Comparison of ENCODE assay signal across 8 cellular contexts in the genomic region with DNA sequence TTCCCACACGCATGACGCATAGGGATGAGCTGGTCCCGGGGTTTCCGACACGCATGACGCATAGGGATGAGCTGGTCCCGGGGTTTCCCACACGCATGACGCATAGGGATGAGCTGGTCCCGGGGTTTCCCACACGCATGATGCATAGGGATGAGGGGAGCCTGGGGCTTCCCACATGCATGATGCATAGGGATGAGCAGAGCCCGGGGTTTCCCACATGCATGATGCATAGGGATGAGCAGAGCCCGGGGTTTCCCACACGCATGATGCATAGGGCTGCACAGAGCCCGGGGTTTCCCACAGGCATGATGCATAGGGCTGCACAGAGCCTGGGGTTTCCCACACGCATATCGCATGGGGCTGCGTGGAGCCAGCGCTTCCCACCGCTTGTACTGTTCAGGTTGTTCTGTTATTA. TPM values are rescaled to one million over a fixed set of nuclear protein-coding genes. Genes with fewer than 3 reads are reported as not detected.
A peak's percentile ranks its signal among the peaks of the same experiment; 100 is the strongest.
DNase-seq lines count a peak whose midpoint lies in the region; ATAC-seq and TF ChIP-seq lines count a peak whose summit lies in the region.
"Not testable (repeated sequence)": the region's sequence is repeated elsewhere in the genome, so short reads cannot be mapped to it uniquely, and the experiment has no call there.
"Had no signal": no experiment of that assay in that cellular context is flagged by ENCODE, and none has a peak within 500 bp of the region (broad histone marks: within the 10 kb centered on the region; RNA-seq: fewer than 3 reads in every experiment).

No MANE protein-coding gene starts in this region.

- not testable (repeated sequence) for H2AFZ ChIP-seq in OCI-LY3 (ENCODE audit: low read depth, low read length)

- not testable (repeated sequence) for TF ChIP-seq CTCF in OCI-LY3 (IDR thresholded peaks at IDR 0.05; ENCODE audit: low read depth, low read length); endodermal cell (conservative IDR thresholded peaks at IDR 0.05)

- not testable (repeated sequence) for H4K20me1 ChIP-seq in OCI-LY3 (ENCODE audit: insufficient read depth, low read length)

- not testable (repeated sequence) for H3K36me3 ChIP-seq in OCI-LY3 (replicated peaks; ENCODE audit: low read depth, low read length); endodermal cell (ENCODE audit: control insufficient read depth, insufficient read depth, low read length)

- DNase-seq in activated T-cell treated with anti-CD3 and anti-CD28 coated beads, Interleukin-2, amount 50 U/mL, for 24 hours; natural killer cell treated with Interleukin-12 subunit alpha and Interleukin-12 subunit beta and Interleukin-15 and Interleukin-18, amount 100 ng/mL, for 72 hours (ENCODE audit: low spot score); stimulated activated effector memory CD8-positive, alpha-beta T cell treated with anti-CD3 and anti-CD28 coated beads, Interleukin-12 subunit alpha, Interleukin-12 subunit beta, amount 100 ng/mL, for 72 hours (ENCODE audit: low spot score in 2 of 2): not testable (repeated sequence)
- DNase-seq in activated naive CD4-positive, alpha-beta T cell treated with anti-CD3 and anti-CD28 coated beads, Interleukin-2, amount 50 U/mL, for 16 hours: peak; percentile 35
- peak; percentile 25 for DNase-seq in endodermal cell
- peak; percentile 18 for DNase-seq in stimulated activated CD4-positive, alpha-beta T cell treated with anti-CD3 and anti-CD28 coated beads, Interleukin-2, amount 100 ng/mL, for 4 hours (ENCODE audit: low read depth)

- 95 to 97% methylated on average over 20 of the region's 20 CpGs for WGBS in endodermal cell (ENCODE audit: insufficient coverage in 1 of 2, insufficient read length in 1 of 2), 2 experiments

- not testable (repeated sequence) for H3K27ac ChIP-seq in OCI-LY3 (ENCODE audit: low read length); endodermal cell (ENCODE audit: low read depth, low read length)

- H3K9me3 ChIP-seq in OCI-LY3 (ENCODE audit: insufficient read depth, low read length); endodermal cell (ENCODE audit: control insufficient read depth, low read length): not testable (repeated sequence)

- not testable (repeated sequence) for H3K4me3 Mint-ChIP-seq in activated T-cell treated with anti-CD3 and anti-CD28 coated beads, Interleukin-2, amount 50 U/mL, for 24 hours; endodermal cell; natural killer cell treated with Interleukin-12 subunit alpha and Interleukin-12 subunit beta and Interleukin-15 and Interleukin-18, amount 100 ng/mL, for 72 hours; stimulated activated effector memory CD8-positive, alpha-beta T cell treated with anti-CD3 and anti-CD28 coated beads, Interleukin-12 subunit alpha, Interleukin-12 subunit beta, amount 100 ng/mL, for 72 hours

- not testable (repeated sequence) for H3K4me3 ChIP-seq in OCI-LY3 (ENCODE audit: low read length); endodermal cell (ENCODE audit: low read length)

- H3K4me2 ChIP-seq in OCI-LY3 (ENCODE audit: low read length): peak overlapping the region; percentile 51; the same call in 1 of the 2 replicates

- H3K36me3 Mint-ChIP-seq in activated T-cell treated with anti-CD3 and anti-CD28 coated beads, Interleukin-2, amount 50 U/mL, for 24 hours (ENCODE audit: low read depth); endodermal cell (ENCODE audit: low read depth); natural killer cell treated with Interleukin-12 subunit alpha and Interleukin-12 subunit beta and Interleukin-15 and Interleukin-18, amount 100 ng/mL, for 72 hours; stimulated activated effector memory CD8-positive, alpha-beta T cell treated with anti-CD3 and anti-CD28 coated beads, Interleukin-12 subunit alpha, Interleukin-12 subunit beta, amount 100 ng/mL, for 72 hours: not testable (repeated sequence)

- peak; percentile 19 to 37 for ATAC-seq in natural killer cell treated with Interleukin-12 subunit alpha and Interleukin-12 subunit beta and Interleukin-15 and Interleukin-18, amount 100 ng/mL, for 72 hours
- peak; percentile 64 for ATAC-seq in stimulated activated effector memory CD8-positive, alpha-beta T cell treated with anti-CD3 and anti-CD28 coated beads, Interleukin-12 subunit alpha, Interleukin-12 subunit beta, amount 100 ng/mL, for 72 hours

- H3K27me3 Mint-ChIP-seq in activated T-cell treated with anti-CD3 and anti-CD28 coated beads, Interleukin-2, amount 50 U/mL, for 24 hours; natural killer cell treated with Interleukin-12 subunit alpha and Interleukin-12 subunit beta and Interleukin-15 and Interleukin-18, amount 100 ng/mL, for 72 hours: not testable (repeated sequence)
- peaks cover 59% of the 10 kb centered on the region for H3K27me3 Mint-ChIP-seq in endodermal cell (ENCODE audit: insufficient read depth)

- peaks cover 25% of the 10 kb centered on the region for H3K4me1 Mint-ChIP-seq in activated T-cell treated with anti-CD3 and anti-CD28 coated beads, Interleukin-2, amount 50 U/mL, for 24 hours (ENCODE audit: low read depth)
- peaks cover 48% of the 10 kb centered on the region for H3K4me1 Mint-ChIP-seq in endodermal cell
- H3K4me1 Mint-ChIP-seq in natural killer cell treated with Interleukin-12 subunit alpha and Interleukin-12 subunit beta and Interleukin-15 and Interleukin-18, amount 100 ng/mL, for 72 hours (ENCODE audit: low read depth in 2 of 2): peaks cover 21 to 38% of the 10 kb centered on the region in 2 donors
- peaks cover 29% of the 10 kb centered on the region for H3K4me1 Mint-ChIP-seq in stimulated activated effector memory CD8-positive, alpha-beta T cell treated with anti-CD3 and anti-CD28 coated beads, Interleukin-12 subunit alpha, Interleukin-12 subunit beta, amount 100 ng/mL, for 72 hours

- H3K27me3 ChIP-seq in OCI-LY3 (ENCODE audit: low read depth, low read length); endodermal cell (ENCODE audit: control insufficient read depth, insufficient read depth, low read length, poor library complexity, severe bottlenecking): not testable (repeated sequence)

- H3K9me3 Mint-ChIP-seq in activated T-cell treated with anti-CD3 and anti-CD28 coated beads, Interleukin-2, amount 50 U/mL, for 24 hours; endodermal cell; natural killer cell treated with Interleukin-12 subunit alpha and Interleukin-12 subunit beta and Interleukin-15 and Interleukin-18, amount 100 ng/mL, for 72 hours; stimulated activated effector memory CD8-positive, alpha-beta T cell treated with anti-CD3 and anti-CD28 coated beads, Interleukin-12 subunit alpha, Interleukin-12 subunit beta, amount 100 ng/mL, for 72 hours: not testable (repeated sequence)

- H3K79me2 ChIP-seq in OCI-LY3 (ENCODE audit: low read length): not testable (repeated sequence)

- H3K4me1 ChIP-seq in OCI-LY3 (ENCODE audit: low read length) (peaks cover 14% of the 10 kb centered on the region), endodermal cell (ENCODE audit: control insufficient read depth, insufficient read depth, low read length) (peaks cover 15% of the 10 kb centered on the region)

- H3K9ac ChIP-seq in OCI-LY3 (ENCODE audit: low read length); endodermal cell (ENCODE audit: extremely low read depth, low read length, poor library complexity, severe bottlenecking): not testable (repeated sequence)

- peak overlapping the region; percentile 76 for H3K27ac Mint-ChIP-seq in activated T-cell treated with anti-CD3 and anti-CD28 coated beads, Interleukin-2, amount 50 U/mL, for 24 hours
- H3K27ac Mint-ChIP-seq in endodermal cell; natural killer cell treated with Interleukin-12 subunit alpha and Interleukin-12 subunit beta and Interleukin-15 and Interleukin-18, amount 100 ng/mL, for 72 hours; stimulated activated effector memory CD8-positive, alpha-beta T cell treated with anti-CD3 and anti-CD28 coated beads, Interleukin-12 subunit alpha, Interleukin-12 subunit beta, amount 100 ng/mL, for 72 hours: not testable (repeated sequence)

RNA-seq across cellular contexts. Expression of gene SLC22A1, which starts 12.7 kb away (rescaled TPM):
- total RNA-seq in endodermal cell: 1 to 10 TPM in 1 of 2 donors, not detected in 1; 1.0 TPM
- not detected for polyA plus RNA-seq in endodermal cell (2013, experiment 1 of 2)
- polyA plus RNA-seq in endodermal cell (2013, experiment 2 of 2): 0.17 TPM
- total RNA-seq in natural killer cell treated with Interleukin-12 subunit alpha and Interleukin-12 subunit beta and Interleukin-15 and Interleukin-18, amount 100 ng/mL, for 72 hours: 10 to 100 TPM in 1 of 2 donors, 1 to 10 TPM in 1; 5.8 to 11.0 TPM
- polyA plus RNA-seq: CD4-positive, CD25-positive, alpha-beta regulatory T cell had no signal
